Comparison of ENCODE assay signal across 8 cellular contexts in the genomic region with DNA sequence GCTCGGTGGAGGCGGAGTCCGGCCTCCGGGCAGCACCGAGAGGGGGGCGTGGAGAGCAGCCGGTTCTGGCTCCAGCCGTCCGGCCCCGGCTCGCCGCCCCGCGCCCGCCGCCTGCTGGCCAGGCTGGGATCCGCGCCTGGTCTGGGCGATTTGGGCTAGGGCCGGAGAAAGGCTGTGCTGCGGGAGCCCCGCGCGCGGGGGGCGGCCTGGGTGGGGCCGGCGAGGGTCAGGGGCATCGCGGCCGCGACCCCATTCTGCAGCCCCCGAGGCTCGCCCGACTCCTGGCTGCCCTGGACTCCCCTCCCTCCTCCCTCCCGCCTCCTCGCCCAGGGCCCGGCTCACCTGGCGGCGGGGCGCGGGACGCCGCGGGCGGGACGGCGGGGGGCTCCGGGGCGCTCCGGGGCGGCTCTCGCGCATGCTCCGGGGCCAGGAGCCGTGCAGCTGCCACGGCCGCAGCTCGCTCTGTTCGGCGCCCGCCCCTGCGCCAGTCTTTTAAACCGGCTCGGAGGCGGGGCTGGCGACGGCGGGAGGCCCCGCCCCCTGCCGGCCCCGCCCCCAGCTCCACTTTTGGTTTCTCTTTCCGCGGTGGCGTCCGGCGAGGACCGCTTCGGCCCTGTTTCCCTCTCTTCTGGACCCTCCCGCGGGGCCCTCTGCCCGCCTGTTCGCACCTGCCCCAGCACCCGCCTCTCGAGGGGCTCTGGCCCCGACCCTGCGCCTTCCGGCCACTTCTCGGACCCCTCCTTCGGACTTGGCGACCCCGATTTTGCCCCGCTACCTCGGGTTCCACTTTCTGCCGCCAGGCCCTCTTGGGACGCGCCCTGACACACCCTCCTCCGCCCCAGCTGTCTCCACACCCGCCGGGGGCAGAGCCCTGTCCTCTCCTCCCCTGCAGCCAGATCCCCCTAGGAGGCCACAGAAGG. TPM values are rescaled to one million over a fixed set of nuclear protein-coding genes. Genes with fewer than 3 reads are reported as not detected.
DNase-seq lines count a peak whose midpoint lies in the region; ATAC-seq, FAIRE-seq and TF ChIP-seq lines count a peak whose summit lies in the region.

SOCS1 (minus strand) TSS at position 468 of the 920 bp plus-strand sequence. CDS start 726 bp downstream, outside the sequence.

- peak within 1 kb of the TSS; percentile 89 for H3K4me2 ChIP-seq in astrocyte (ENCODE audit: low read length)

- no peak for FAIRE-seq in astrocyte (lab: Jason Lieb, UNC)

- peaks cover 25% of the 10 kb centered on the region for H3K4me1 Mint-ChIP-seq in astrocyte (ENCODE audit: low read depth, unreplicated experiment)

- peak within 1 kb of the TSS; percentile 96 for H3K27ac Mint-ChIP-seq in astrocyte (ENCODE audit: unreplicated experiment)

- H3K9me3 ChIP-seq in astrocyte (ENCODE audit: insufficient read depth, low read depth, low read length) = no peaks in the 10 kb centered on the region

- peaks cover 2% of the 10 kb centered on the region for H3K36me3 Mint-ChIP-seq in astrocyte (ENCODE audit: low read depth, unreplicated experiment)

- in situ Hi-C loops in GM13977 (cut with MboI; ENCODE audit: low pct_unique_long_range_greater_than_20kb, low sequenced_read_pairs, unreplicated experiment) = loop anchor here (10.0 kb wide), 1 partner anchor 291 kb away; no protein-coding TSS in a partner anchor

- peaks cover 29% of the 10 kb centered on the region for H3K79me2 ChIP-seq in astrocyte (ENCODE audit: insufficient read depth, low read length)

- TF ChIP-seq CTCF in GM13977 (IDR thresholded peaks at IDR 0.05; ENCODE audit: extremely low read depth, insufficient read depth, missing control alignments) (peak; percentile 91), astrocyte (IDR thresholded peaks at IDR 0.05; ENCODE audit: insufficient read depth, low read depth, low read length) (peak; percentile 36), retinal pigment epithelial cell (conservative IDR thresholded peaks at IDR 0.05; ENCODE audit: low read depth, low read length) (peak; percentile 55)

- peaks cover 42% of the 10 kb centered on the region for H4K20me1 ChIP-seq in astrocyte (ENCODE audit: insufficient read depth, low read length)

- H3K36me3 ChIP-seq in astrocyte (ENCODE audit: insufficient read depth, low read length) = no peaks in the 10 kb centered on the region

- peak within 1 kb of the TSS; percentile 95 for H3K9ac ChIP-seq in astrocyte (ENCODE audit: low read length)

- peak; percentile 63 for ATAC-seq in HG02798 (IDR thresholded peaks at IDR 0.05; ENCODE audit: poor library complexity, unreplicated experiment)

- peak within 1 kb of the TSS; percentile 80 for H2AFZ ChIP-seq in astrocyte (ENCODE audit: low read depth, low read length)

- DNase-seq in GM13977 (ENCODE audit: low spot score) = peak; percentile 95
- DNase-seq in NCI-H1436 treated with DMSO at 0.1 percent for 48 hours (lab: John Stamatoyannopoulos, UW) = peak; percentile 30
- peak; percentile 49 for DNase-seq in astrocyte (ENCODE audit: low read depth)
- peak; percentile 72 to 78 for DNase-seq in hippocampal formation (lab: John Stamatoyannopoulos, UW)
- DNase-seq in retinal pigment epithelial cell (ENCODE audit: low read depth) = peak; percentile 22
- no peak for DNase-seq in cortex of kidney (lab: John Stamatoyannopoulos, UW)

- H3K4me1 ChIP-seq in astrocyte (ENCODE audit: insufficient read depth, low read length) = peaks cover 40% of the 10 kb centered on the region

- peak within 1 kb of the TSS; percentile 89 for H3K4me3 Mint-ChIP-seq in astrocyte (ENCODE audit: unreplicated experiment)

- no peaks in the 10 kb centered on the region for H3K9me3 Mint-ChIP-seq in astrocyte (ENCODE audit: unreplicated experiment)

- H3K27ac ChIP-seq in astrocyte (ENCODE audit: low read depth, low read length) = peak within 1 kb of the TSS; percentile 95

- peaks cover 20% of the 10 kb centered on the region for H3K27me3 Mint-ChIP-seq in astrocyte (ENCODE audit: low read depth, unreplicated experiment)

- peak within 1 kb of the TSS; percentile 88 for H3K4me3 ChIP-seq in astrocyte (ENCODE audit: insufficient read depth, low read depth, low read length)
- peak within 1 kb of the TSS; percentile 83 for H3K4me3 ChIP-seq in retinal pigment epithelial cell (ENCODE audit: low read length)

- intact Hi-C loops in T-helper 2 cell treated with Interferon-gamma antibody and Interleukin-4, amounts not matched to agents 100 ng/mL and 5 ng/mL, for 36 hours (cut with micrococcal nuclease) = loop anchor here (1.0 to 2.0 kb wide), 6 partner anchors 55 to 292 kb away; partner anchors contain the start of gene RMI2

- H3K27me3 ChIP-seq in astrocyte (ENCODE audit: insufficient read depth, low read length) = no peaks in the 10 kb centered on the region

RNA-seq across cellular contexts. Expression of gene SOCS1, which starts in this region (rescaled TPM):
- total RNA-seq in T-helper 2 cell treated with Interferon-gamma antibody and Interleukin-4, amounts not matched to agents 100 ng/mL and 5 ng/mL, for 36 hours = 156 TPM in 2 replicates
- 16.0 and 20.2 TPM in 2 replicates for total RNA-seq in astrocyte

Comparison
In these comparisons a context has a peak if more than half of its experiments do, and no peak if none do; other contexts are left out.
1. CTCF ChIP-seq: peak in every context shown above with its lines; median percentile 91 in GM13977; 55 in retinal pigment epithelial cell; 36 in astrocyte.